ENCODE assay signal across 15 cellular contexts in the genomic region with DNA sequence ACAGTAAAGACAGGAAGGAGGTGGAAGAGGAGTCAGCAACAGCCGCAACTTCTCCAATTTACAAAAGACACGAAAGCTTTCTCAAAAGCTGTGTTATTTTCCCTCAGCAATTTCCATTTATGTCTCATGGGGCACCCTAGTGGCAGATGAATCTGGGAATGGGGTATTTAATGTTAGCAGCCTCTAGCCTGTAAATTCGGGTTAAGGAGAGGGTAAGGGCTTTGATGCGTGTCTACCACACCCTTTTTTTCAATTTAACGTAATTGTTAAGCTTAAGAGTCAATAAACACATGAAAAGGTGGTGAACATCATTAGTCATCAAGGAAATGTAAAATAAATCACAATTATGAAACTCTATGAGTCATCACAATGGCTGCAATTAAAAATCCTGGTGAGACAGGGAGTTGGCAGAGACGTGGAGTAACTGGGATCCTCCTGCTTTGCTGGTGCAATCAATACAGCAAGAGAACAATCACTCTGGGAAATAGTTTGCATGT.
DNase-seq lines count a peak whose midpoint lies in the region; ATAC-seq and TF ChIP-seq lines count a peak whose summit lies in the region.
"Had no signal": no experiment of that assay in that cellular context is flagged by ENCODE, and none has a peak within 500 bp of the region (broad histone marks: within the 10 kb centered on the region; RNA-seq: fewer than 3 reads in every experiment).

No MANE protein-coding gene starts in this region.

- CTCF ChIA-PET in activated CD8-positive, alpha-beta T cell treated with anti-CD3 and anti-CD28 coated beads for 36 hours (lab: Charles Lee): no interaction called here

- no peak overlapping the region for H3K4me3 ChIP-seq in foreskin fibroblast (ENCODE audit: low read depth in 1 of 2, low read length in 2 of 2)

- H3K4me3 Mint-ChIP-seq in activated CD8-positive, alpha-beta T cell treated with anti-CD3 and anti-CD28 coated beads for 36 hours: no peak overlapping the region
- H3K4me3 Mint-ChIP-seq: B cell had no signal

- H3K4me1 Mint-ChIP-seq in activated CD8-positive, alpha-beta T cell treated with anti-CD3 and anti-CD28 coated beads for 36 hours (ENCODE audit: low read depth): no peaks in the 10 kb centered on the region
- H3K4me1 Mint-ChIP-seq: B cell had no signal

- intact Hi-C loops in activated CD8-positive, alpha-beta T cell treated with anti-CD3 and anti-CD28 coated beads for 36 hours (cut with micrococcal nuclease): no loop called here

- TF ChIP-seq CTCF in AG09319 (IDR thresholded peaks at IDR 0.05; ENCODE audit: low read depth, low read length) (no peak; the same call in 1 of the 2 replicates), foreskin fibroblast (IDR thresholded peaks at IDR 0.05; ENCODE audit: low read depth, low read length) (no peak)
- no peak for TF ChIP-seq CTCF in activated CD8-positive, alpha-beta T cell treated with anti-CD3 and anti-CD28 coated beads for 36 hours (IDR thresholded peaks at IDR 0.05)

- peaks cover 2% of the 10 kb centered on the region for H3K9me3 Mint-ChIP-seq in activated CD8-positive, alpha-beta T cell treated with anti-CD3 and anti-CD28 coated beads for 36 hours

- H3K27me3 Mint-ChIP-seq in activated CD8-positive, alpha-beta T cell treated with anti-CD3 and anti-CD28 coated beads for 36 hours: no peaks in the 10 kb centered on the region
- H3K27me3 Mint-ChIP-seq: B cell had no signal

- POLR2A ChIA-PET in activated CD8-positive, alpha-beta T cell treated with anti-CD3 and anti-CD28 coated beads for 36 hours (lab: Charles Lee): no interaction called here

- DNase-seq in AG09319 (ENCODE audit: extremely low read depth, low read depth) (peak; percentile 8), LoVo (ENCODE audit: low spot score) (peak; percentile 95), foreskin fibroblast (peak; percentile 16), CD1c-positive myeloid dendritic cell (ENCODE audit: extremely low spot score) (no peak)
- no peak for DNase-seq in activated CD8-positive, alpha-beta T cell treated with anti-CD3 and anti-CD28 coated beads for 36 hours
- DNase-seq: activated T-cell treated with anti-CD3 and anti-CD28 coated beads, Interleukin-2, amount 50 U/mL, for 48 hours; central memory CD4-positive, alpha-beta T cell; foreskin melanocyte; NCI-H1436; stimulated activated CD4-positive, alpha-beta T cell treated with anti-CD3 and anti-CD28 coated beads, Interleukin-1b, Interleukin-23, amount 100 ng/mL, for 48 hours; WERI-Rb-1 had no signal

- ATAC-seq in SK-N-SH treated with all-trans-retinoic acid at 6 μM for 48 hours (peak; percentile 85), HG03097 (IDR thresholded peaks at IDR 0.05; ENCODE audit: low FRiP score, unreplicated experiment) (no peak), GM19035 (IDR thresholded peaks at IDR 0.05; ENCODE audit: unreplicated experiment) (no peak)
- no peak for ATAC-seq in activated CD8-positive, alpha-beta T cell treated with anti-CD3 and anti-CD28 coated beads for 36 hours

- H3K27ac Mint-ChIP-seq in activated CD8-positive, alpha-beta T cell treated with anti-CD3 and anti-CD28 coated beads for 36 hours: no peak overlapping the region
- H3K27ac Mint-ChIP-seq: B cell had no signal

- no peaks in the 10 kb centered on the region for H3K36me3 Mint-ChIP-seq in activated CD8-positive, alpha-beta T cell treated with anti-CD3 and anti-CD28 coated beads for 36 hours (ENCODE audit: low read depth)

TF ChIP-seq in SK-N-SH treated with all-trans-retinoic acid at 6 μM for 48 hours, 23 proteins besides CTCF, POLR2A, EP300 and RAD21:
- no peak for TF ChIP-seq ISL1 (CRISPR knock-in tag; IDR thresholded peaks at IDR 0.05)
- no peak for TF ChIP-seq TCF4 (CRISPR knock-in tag; IDR thresholded peaks at IDR 0.05; ENCODE audit: borderline replicate concordance)
- no peak for TF ChIP-seq ZFP30 (CRISPR knock-in tag; IDR thresholded peaks at IDR 0.05)
- no peak for TF ChIP-seq ZC3H10 (CRISPR knock-in tag; IDR thresholded peaks at IDR 0.05)
- no peak for TF ChIP-seq BACH2 (CRISPR knock-in tag; IDR thresholded peaks at IDR 0.05; ENCODE audit: borderline replicate concordance)
- TF ChIP-seq ZNF8 (CRISPR knock-in tag; IDR thresholded peaks at IDR 0.05): no peak
- TF ChIP-seq, protein P1, sequence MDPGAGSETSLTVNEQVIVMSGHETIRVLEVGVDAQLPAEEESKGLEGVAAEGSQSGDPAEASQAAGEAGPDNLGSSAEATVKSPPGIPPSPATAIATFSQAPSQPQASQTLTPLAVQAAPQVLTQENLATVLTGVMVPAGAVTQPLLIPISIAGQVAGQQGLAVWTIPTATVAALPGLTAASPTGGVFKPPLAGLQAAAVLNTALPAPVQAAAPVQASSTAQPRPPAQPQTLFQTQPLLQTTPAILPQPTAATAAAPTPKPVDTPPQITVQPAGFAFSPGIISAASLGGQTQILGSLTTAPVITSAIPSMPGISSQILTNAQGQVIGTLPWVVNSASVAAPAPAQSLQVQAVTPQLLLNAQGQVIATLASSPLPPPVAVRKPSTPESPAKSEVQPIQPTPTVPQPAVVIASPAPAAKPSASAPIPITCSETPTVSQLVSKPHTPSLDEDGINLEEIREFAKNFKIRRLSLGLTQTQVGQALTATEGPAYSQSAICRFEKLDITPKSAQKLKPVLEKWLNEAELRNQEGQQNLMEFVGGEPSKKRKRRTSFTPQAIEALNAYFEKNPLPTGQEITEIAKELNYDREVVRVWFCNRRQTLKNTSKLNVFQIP (CRISPR knock-in tag; IDR thresholded peaks at IDR 0.05; ENCODE audit: borderline replicate concordance, low read depth): no peak
- no peak for TF ChIP-seq ZNF70 (CRISPR knock-in tag; IDR thresholded peaks at IDR 0.05)
- no peak for TF ChIP-seq PATZ1 (CRISPR knock-in tag; IDR thresholded peaks at IDR 0.05; ENCODE audit: borderline replicate concordance)
- TF ChIP-seq PPARA (CRISPR knock-in tag; IDR thresholded peaks at IDR 0.05; ENCODE audit: borderline replicate concordance): no peak
- no peak for TF ChIP-seq TOX (CRISPR knock-in tag; IDR thresholded peaks at IDR 0.05; ENCODE audit: borderline replicate concordance)
- no peak for TF ChIP-seq OSR1 (CRISPR knock-in tag; IDR thresholded peaks at IDR 0.05)
- no peak for TF ChIP-seq ARNTL (CRISPR knock-in tag; IDR thresholded peaks at IDR 0.05; ENCODE audit: borderline replicate concordance, low read depth)

Comparison
In these comparisons a context has a peak if more than half of its experiments do, and no peak if none do; other contexts are left out.
1. DNase-seq: peak in AG09319 (single experiment), LoVo (single experiment) and foreskin fibroblast (2 of 2); none in CD1c-positive myeloid dendritic cell (single experiment) and activated CD8-positive, alpha-beta T cell treated with anti-CD3 and anti-CD28 coated beads for 36 hours (single experiment).